1 cellular context compared by ENCODE assay signal in genomic region chr10:5855979-5856700, GRCh38.
TF ChIP-seq lines count a peak whose summit lies in the region.

No MANE protein-coding gene starts in this region.

TF ChIP-seq in K562, 482 proteins besides CTCF, POLR2A, EP300 and RAD21:
- TF ChIP-seq ZNF512 (tag; IDR thresholded peaks at IDR 0.05): no peak
- TF ChIP-seq TCF7L2 (IDR thresholded peaks at IDR 0.05; ENCODE audit: low read depth, low read length): no peak
- peak; percentile 60 for TF ChIP-seq NFIC (IDR thresholded peaks at IDR 0.05)
- TF ChIP-seq ZNF586 (CRISPR knock-in tag; conservative IDR thresholded peaks at IDR 0.05): no peak
- no peak for TF ChIP-seq RBBP5 (IDR thresholded peaks at IDR 0.05; ENCODE audit: borderline replicate concordance, insufficient read depth, low read length, poor library complexity, severe bottlenecking)
